Comparison of ENCODE assay signal across 8 cellular contexts in the genomic region with DNA sequence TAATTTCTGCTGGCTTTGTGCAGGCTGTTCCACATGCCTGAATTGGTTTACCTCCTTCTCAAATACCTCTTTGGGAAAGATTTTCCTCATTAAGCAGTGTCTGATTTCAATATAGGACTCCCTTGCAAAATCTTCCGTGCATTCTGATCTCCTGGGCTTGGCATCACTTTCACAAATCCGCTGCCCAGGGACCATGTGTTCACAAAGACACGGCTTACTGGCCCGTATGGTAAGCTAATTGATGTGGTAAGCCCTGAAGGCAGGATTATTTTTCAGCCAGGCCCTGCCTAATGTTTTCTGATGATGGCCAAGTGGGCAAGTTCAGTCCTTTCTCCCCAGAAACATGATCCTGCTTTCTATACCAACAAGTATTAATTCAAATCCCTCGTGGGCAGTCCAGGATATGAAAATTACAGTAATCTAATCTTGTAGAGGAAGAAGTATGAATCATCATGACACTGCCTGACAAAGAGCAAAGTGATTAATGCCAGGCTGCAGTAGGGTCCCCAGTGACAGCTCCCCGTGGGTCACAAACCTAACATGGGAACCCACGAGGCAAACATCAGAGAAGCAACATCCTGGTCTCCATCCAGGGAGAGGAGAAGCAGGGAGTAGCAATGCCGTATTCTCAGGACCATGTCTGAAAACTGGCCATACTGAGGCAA. TPM values are rescaled to one million over a fixed set of nuclear protein-coding genes. Genes with fewer than 3 reads are reported as not detected.
DNase-seq lines count a peak whose midpoint lies in the region; ATAC-seq and TF ChIP-seq lines count a peak whose summit lies in the region.

No MANE protein-coding gene starts in this region.

- H3K9me3 Mint-ChIP-seq in activated naive CD8-positive, alpha-beta T cell (ENCODE audit: low read depth): no peaks in the 10 kb centered on the region

- H3K27me3 ChIP-seq in BE2C (no peaks in the 10 kb centered on the region), vagina (no peaks in the 10 kb centered on the region)

- H3K27ac Mint-ChIP-seq in activated naive CD8-positive, alpha-beta T cell: peak overlapping the region; percentile 58

- intact Hi-C loops in vagina (cut with DNase I): no loop called here

- peak overlapping the region; percentile 73 for H3K27ac ChIP-seq in vagina

- H3K4me1 ChIP-seq in BE2C (peaks cover 28% of the 10 kb centered on the region), vagina (peaks cover 62% of the 10 kb centered on the region)

- peaks cover 3% of the 10 kb centered on the region; the same call in 1 of the 2 replicates for H3K36me3 ChIP-seq in BE2C
- H3K36me3 ChIP-seq in vagina: no peaks in the 10 kb centered on the region

- no peak for ATAC-seq in HG03469 (IDR thresholded peaks at IDR 0.05; ENCODE audit: unreplicated experiment)
- ATAC-seq in HG03378 (IDR thresholded peaks at IDR 0.05; ENCODE audit: unreplicated experiment): no peak

- peak overlapping the region; percentile 27 for H3K4me3 ChIP-seq in BE2C (ENCODE audit: low read depth, low read length)
- no peak overlapping the region for H3K4me3 ChIP-seq in vagina

- peak overlapping the region; percentile 55 for H3K4me3 Mint-ChIP-seq in activated naive CD8-positive, alpha-beta T cell

- H3K36me3 Mint-ChIP-seq in activated naive CD8-positive, alpha-beta T cell: no peaks in the 10 kb centered on the region

- peaks cover 42% of the 10 kb centered on the region for H3K4me1 Mint-ChIP-seq in activated naive CD8-positive, alpha-beta T cell (ENCODE audit: low read depth)

- TF ChIP-seq POLR2A in vagina (IDR thresholded peaks at IDR 0.05): no peak

- H3K9me3 ChIP-seq in BE2C: no peaks in the 10 kb centered on the region; the same call in 1 of the 2 replicates
- H3K9me3 ChIP-seq in vagina: no peaks in the 10 kb centered on the region

- no peaks in the 10 kb centered on the region for H3K27me3 Mint-ChIP-seq in activated naive CD8-positive, alpha-beta T cell

- TF ChIP-seq CTCF in BE2C (IDR thresholded peaks at IDR 0.05; ENCODE audit: low read depth, low read length): no peak
- TF ChIP-seq CTCF in vagina (IDR thresholded peaks at IDR 0.05): no peak

- DNase-seq in BE2C (peak; percentile 84), M059J (ENCODE audit: low read depth) (peak; percentile 78), kidney tubule cell (ENCODE audit: low spot score) (peak; percentile 45), vagina (ENCODE audit: extremely low spot score in 2 of 2) (no peak), anterior cingulate cortex (lab: John Stamatoyannopoulos, UW) (no peak)

RNA-seq across cellular contexts. Expression of gene SVIL, which starts 11.6 kb away (rescaled TPM):
- 16.1 TPM for polyA plus RNA-seq in BE2C (2012; ENCODE audit: insufficient read depth, insufficient read length, low read depth)
- total RNA-seq in M059J (2014; rRNA removed; shearing (Covaris generic)): 0.84 and 0.94 TPM in 2 replicates
- total RNA-seq in vagina: 111 TPM

Comparison
In these comparisons a context has a peak if more than half of its experiments do, and no peak if none do; other contexts are left out.
1. DNase-seq: peak in BE2C (single experiment), M059J (single experiment) and kidney tubule cell (single experiment); none in vagina (0 of 2) and anterior cingulate cortex (0 of 58).
2. RNA of gene SVIL, which starts 11.6 kb away (total RNA-seq): 111 TPM in vagina (single experiment); 0.84 to 0.94 TPM in M059J; every median in the first group is over 10 times any median in the second.